In genomic region chr12:13945236-13945635, GRCh38 we compare ENCODE assay signal across 30 cellular contexts. TPM values are rescaled to one million over a fixed set of nuclear protein-coding genes. Genes with fewer than 3 reads are reported as not detected.
"Had no signal": no experiment of that assay in that cellular context is flagged by ENCODE, and none has a peak within 500 bp of the region (broad histone marks: within the 10 kb centered on the region; RNA-seq: fewer than 3 reads in every experiment).

No MANE protein-coding gene starts in this region.

- H3K4me1 ChIP-seq: ascending aorta, breast epithelium, colonic mucosa, foreskin keratinocyte, gastrocnemius medialis, heart right ventricle had no signal

- H3K4me3 ChIP-seq: ascending aorta, breast epithelium, cardiac muscle cell, colonic mucosa, gastrocnemius medialis, heart right ventricle had no signal

- H3K9me3 ChIP-seq: ascending aorta, breast epithelium, colonic mucosa, gastrocnemius medialis, heart right ventricle had no signal

- H3K27ac ChIP-seq: ascending aorta, breast epithelium, cardiac muscle cell, colonic mucosa, foreskin keratinocyte, gastrocnemius medialis, heart right ventricle, VCaP had no signal

- H3K36me3 ChIP-seq: ascending aorta, breast epithelium, cardiac muscle cell, colonic mucosa, gastrocnemius medialis, heart right ventricle had no signal

- DNase-seq: activated CD4-positive, alpha-beta memory T cell treated with anti-CD3 and anti-CD28 coated beads, Interleukin-2, amount 10 ng/mL, durations not matched to agents 7 days and 5 days; activated CD4-positive, alpha-beta T cell treated with anti-CD3 and anti-CD28 coated beads for 1 hour; activated CD4-positive, alpha-beta T cell treated with anti-CD3 and anti-CD28 coated beads for 4 hours; activated CD4-positive, alpha-beta T cell treated with anti-CD3 and anti-CD28 coated beads, Interleukin-2, amount 10 ng/mL, durations not matched to agents 7 days and 5 days; activated CD4-positive, alpha-beta T cell treated with anti-CD3 and anti-CD28 coated beads, Interleukin-2, amount 50 U/mL, for 4 hours; activated CD8-positive, alpha-beta memory T cell treated with anti-CD3 and anti-CD28 coated beads, Interleukin-2, amount 50 U/mL, for 48 hours; activated gamma-delta T cell; activated naive CD4-positive, alpha-beta T cell; activated naive CD4-positive, alpha-beta T cell treated with anti-CD3 and anti-CD28 coated beads, Interleukin-2, amount 10 ng/mL, durations not matched to agents 7 days and 5 days; activated naive CD8-positive, alpha-beta T cell treated with anti-CD3 and anti-CD28 coated beads, Interleukin-2, amount 10 ng/mL, durations not matched to agents 7 days and 5 days; activated T-cell treated with anti-CD3 and anti-CD28 coated beads for 4 hours; activated T-cell treated with anti-CD3 and anti-CD28 coated beads, Interleukin-2, amount 50 U/mL, for 24 hours; activated T-cell treated with anti-CD3 and anti-CD28 coated beads, Interleukin-2, amount 50 U/mL, for 72 hours; central memory CD4-positive, alpha-beta T cell; cerebellar nuclear complex; colonic mucosa; effector CD8-positive, alpha-beta T cell; foreskin keratinocyte; gastrocnemius medialis; heart right ventricle; T-helper 2 cell had no signal

- ATAC-seq: activated naive CD4-positive, alpha-beta T cell treated with anti-CD3 and anti-CD28 coated beads, Interleukin-2, amount 50 U/mL, for 72 hours; activated T-cell treated with anti-CD3 and anti-CD28 coated beads, Interleukin-2, amount 50 U/mL, for 72 hours; esophagus mucosa; foreskin keratinocyte; gastrocnemius medialis; heart right ventricle; WTC11 had no signal

- H3K27me3 ChIP-seq: ascending aorta, breast epithelium, cardiac muscle cell, colonic mucosa, foreskin keratinocyte, gastrocnemius medialis had no signal

RNA-seq across cellular contexts. Expression of gene GRIN2B, which starts 36.2 kb away (rescaled TPM):
- total RNA-seq: activated CD4-positive, alpha-beta memory T cell treated with anti-CD3 and anti-CD28 coated beads, Interleukin-2, amount 10 ng/mL, durations not matched to agents 7 days and 5 days; activated CD4-positive, alpha-beta T cell treated with anti-CD3 and anti-CD28 coated beads, Interleukin-2, amount 10 ng/mL, durations not matched to agents 7 days and 5 days; activated naive CD4-positive, alpha-beta T cell treated with anti-CD3 and anti-CD28 coated beads, Interleukin-2, amount 50 U/mL, for 72 hours; activated naive CD8-positive, alpha-beta T cell treated with anti-CD3 and anti-CD28 coated beads, Interleukin-2, amount 10 ng/mL, durations not matched to agents 7 days and 5 days; activated T-cell treated with anti-CD3 and anti-CD28 coated beads, Interleukin-2, amount 50 U/mL, for 72 hours; dermis microvascular lymphatic vessel endothelial cell; foreskin keratinocyte; gastrocnemius medialis; T-helper 1 cell treated with Interleukin-12 subunit alpha and Interleukin-12 subunit beta and Interleukin-4 antibody, amounts not matched to agents 30 ng/mL and 1 ng/mL, for 36 hours had no signal
- polyA plus RNA-seq: cardiac muscle cell, foreskin keratinocyte had no signal
